ENCODE assay signal across 8 cellular contexts in genomic region chr2:151408788-151409600, GRCh38. TPM values are rescaled to one million over a fixed set of nuclear protein-coding genes. Genes with fewer than 3 reads are reported as not detected.
DNase-seq lines count a peak whose midpoint lies in the region; ATAC-seq and TF ChIP-seq lines count a peak whose summit lies in the region.

No MANE protein-coding gene starts in this region.

- H3K4me3 ChIP-seq in GM06990 (replicated peaks; ENCODE audit: low read depth, low read length) (peak overlapping the region; percentile 99), RWPE2 (ENCODE audit: severe bottlenecking) (peak overlapping the region; percentile 67), fibroblast of mammary gland (ENCODE audit: control insufficient read depth, low read depth, low read length) (peak overlapping the region; percentile 95)

- H3K27ac ChIP-seq in RWPE2 (ENCODE audit: poor library complexity, severe bottlenecking): peak overlapping the region; percentile 73

- H3K27me3 ChIP-seq in GM06990 (replicated peaks; ENCODE audit: control insufficient read depth, insufficient read depth, low read length): no peaks in the 10 kb centered on the region
- no peaks in the 10 kb centered on the region for H3K27me3 ChIP-seq in RWPE2 (ENCODE audit: insufficient read depth, poor library complexity, severe bottlenecking)

- H3K36me3 ChIP-seq in GM06990 (ENCODE audit: control insufficient read depth, insufficient read depth, low read length) (peaks cover 2% of the 10 kb centered on the region; the same call in 1 of the 2 replicates), RWPE2 (ENCODE audit: low read depth) (peaks cover 32% of the 10 kb centered on the region)

- H3K9me3 ChIP-seq in RWPE2 (ENCODE audit: severe bottlenecking): no peaks in the 10 kb centered on the region

- peaks cover 7% of the 10 kb centered on the region for H3K4me1 ChIP-seq in RWPE2 (ENCODE audit: insufficient read depth, poor library complexity, severe bottlenecking)

- no peak for TF ChIP-seq CTCF in GM06990 (IDR thresholded peaks at IDR 0.05; ENCODE audit: insufficient read depth, low read length, poor library complexity, severe bottlenecking)
- no peak for TF ChIP-seq CTCF in RWPE2 (IDR thresholded peaks at IDR 0.05; ENCODE audit: poor library complexity, severe bottlenecking)
- TF ChIP-seq CTCF in fibroblast of mammary gland (conservative IDR thresholded peaks at IDR 0.05; ENCODE audit: control insufficient read depth, insufficient read depth, low read depth, low read length): no peak

- ATAC-seq in RWPE2 (ENCODE audit: low read depth) (no peak), sciatic nerve (peak; percentile 3), HG03196 (IDR thresholded peaks at IDR 0.05; ENCODE audit: unreplicated experiment) (no peak), HG03139 (IDR thresholded peaks at IDR 0.05; ENCODE audit: unreplicated experiment) (no peak)

- intact Hi-C loops in sciatic nerve (cut with DNase I): no loop called here

- DNase-seq in GM06990 (ENCODE audit: extremely low read depth, insufficient read length) (no peak), RWPE2 (ENCODE audit: low spot score) (no peak), fibroblast of mammary gland (ENCODE audit: low read depth) (no peak), sciatic nerve (ENCODE audit: low spot score) (no peak), NCI-H526 (lab: John Stamatoyannopoulos, UW) (no peak)
- DNase-seq in stimulated activated CD4-positive, alpha-beta T cell treated with anti-CD3 and anti-CD28 coated beads, Interleukin-1b, Interleukin-23, amount 100 ng/mL, for 48 hours: no peak

RNA-seq across cellular contexts. Expression of gene RIF1, which starts 0.7 kb away (rescaled TPM):
- total RNA-seq in sciatic nerve: 70.8 TPM

RNA-seq across cellular contexts. Expression of gene TNFAIP6, which starts 51.6 kb away (rescaled TPM):
- total RNA-seq in sciatic nerve: 14.4 TPM
